Comparison of ENCODE assay signal across 1 cellular context in genomic region chr19:2328401-2329161, GRCh38.
TF ChIP-seq lines count a peak whose summit lies in the region.

LSM7 (minus strand) TSS chr19:2328586; CDS start chr19:2328566, 20 bp downstream.
SPPL2B (plus strand) TSS chr19:2328684; CDS start chr19:2328710, 26 bp downstream.

TF ChIP-seq in HepG2, 621 proteins besides CTCF, POLR2A, EP300 and RAD21 (continued from another document and continues in another):
- peak; percentile 86 for TF ChIP-seq ZHX2 (IDR thresholded peaks at IDR 0.05; ENCODE audit: low read depth)
- no peak for TF ChIP-seq ZHX2 (CRISPR knock-in tag; IDR thresholded peaks at IDR 0.05; ENCODE audit: borderline replicate concordance)
- TF ChIP-seq ZSCAN31 (CRISPR knock-in tag; IDR thresholded peaks at IDR 0.05; ENCODE audit: low read depth) = peak; percentile 44; the same call in 1 of the 2 replicates
- TF ChIP-seq MLLT10 (CRISPR knock-in tag; IDR thresholded peaks at IDR 0.05) = no peak
- peak; percentile 38 for TF ChIP-seq AGO2 (optimal IDR thresholded peaks at IDR 0.05; ENCODE audit: low read depth, low read length)
- 0 out of 2 replicates have a peak, but pooled peaks have one; percentile 48 for TF ChIP-seq SMAD1 (CRISPR knock-in tag; IDR thresholded peaks at IDR 0.05; ENCODE audit: borderline replicate concordance, low read depth)
- TF ChIP-seq GFI1 (CRISPR knock-in tag; IDR thresholded peaks at IDR 0.05; ENCODE audit: borderline replicate concordance) = no peak; the same call in 1 of the 2 replicates
- TF ChIP-seq ZNF530 (CRISPR knock-in tag; IDR thresholded peaks at IDR 0.05; ENCODE audit: low read depth) = no peak
- no peak for TF ChIP-seq MED13 (CRISPR knock-in tag; IDR thresholded peaks at IDR 0.05)
- no peak for TF ChIP-seq ZNF18 (CRISPR knock-in tag; IDR thresholded peaks at IDR 0.05; ENCODE audit: insufficient replicate concordance)
- no peak for TF ChIP-seq SATB2 (CRISPR knock-in tag; IDR thresholded peaks at IDR 0.05)
- peak; percentile 39; the same call in 1 of the 2 replicates for TF ChIP-seq ELF3 (CRISPR knock-in tag; IDR thresholded peaks at IDR 0.05)
- no peak for TF ChIP-seq ZNF605 (CRISPR knock-in tag; IDR thresholded peaks at IDR 0.05)
- no peak for TF ChIP-seq GTF2F1 (IDR thresholded peaks at IDR 0.05; ENCODE audit: low read length)
- TF ChIP-seq XRCC5 (optimal IDR thresholded peaks at IDR 0.05; ENCODE audit: low read length) = no peak
- no peak for TF ChIP-seq ATF7 (IDR thresholded peaks at IDR 0.05)
- no peak for TF ChIP-seq ATF7 (CRISPR knock-in tag; IDR thresholded peaks at IDR 0.05)
- TF ChIP-seq SNAI1 (CRISPR knock-in tag; IDR thresholded peaks at IDR 0.05; ENCODE audit: borderline replicate concordance) = no peak; the same call in 1 of the 2 replicates
- no peak for TF ChIP-seq SP140L (CRISPR knock-in tag; IDR thresholded peaks at IDR 0.05; ENCODE audit: borderline replicate concordance)
- TF ChIP-seq NFE2 (CRISPR knock-in tag; IDR thresholded peaks at IDR 0.05) = no peak
- peak; percentile 95; the same call in 2 of the 3 replicates for TF ChIP-seq MXI1 (IDR thresholded peaks at IDR 0.05; ENCODE audit: borderline replicate concordance, low read depth, low read length)
- TF ChIP-seq MNT (IDR thresholded peaks at IDR 0.05) = peak; percentile 44; the same call in 1 of the 2 replicates
- TF ChIP-seq HINFP (CRISPR knock-in tag; IDR thresholded peaks at IDR 0.05; ENCODE audit: low read depth) = no peak
- TF ChIP-seq ADNP (CRISPR knock-in tag; IDR thresholded peaks at IDR 0.05) = no peak
- no peak for TF ChIP-seq DNMT3B (CRISPR knock-in tag; conservative IDR thresholded peaks at IDR 0.05)
- no peak for TF ChIP-seq FOXP1 (IDR thresholded peaks at IDR 0.05)
- TF ChIP-seq FOXP1 (CRISPR knock-in tag; IDR thresholded peaks at IDR 0.05) = no peak
- no peak for TF ChIP-seq MTA3 (CRISPR knock-in tag; IDR thresholded peaks at IDR 0.05)
- no peak for TF ChIP-seq NR3C1 (CRISPR knock-in tag; IDR thresholded peaks at IDR 0.05)
- TF ChIP-seq HOXA7 (CRISPR knock-in tag; IDR thresholded peaks at IDR 0.05) = no peak
- TF ChIP-seq ZFP91 (CRISPR knock-in tag; IDR thresholded peaks at IDR 0.05; ENCODE audit: borderline replicate concordance) = peak; percentile 77; the same call in 1 of the 2 replicates
- no peak for TF ChIP-seq ZNF598 (CRISPR knock-in tag; IDR thresholded peaks at IDR 0.05; ENCODE audit: borderline replicate concordance)
- no peak for TF ChIP-seq ZNF616 (CRISPR knock-in tag; IDR thresholded peaks at IDR 0.05; ENCODE audit: low read depth)
- TF ChIP-seq ZNF639 (CRISPR knock-in tag; conservative IDR thresholded peaks at IDR 0.05) = 0 out of 2 replicates have a peak, but pooled peaks have one; percentile 36
- TF ChIP-seq FLYWCH1 (CRISPR knock-in tag; IDR thresholded peaks at IDR 0.05) = no peak
- 0 out of 2 replicates have a peak, but pooled peaks have one; percentile 6 for TF ChIP-seq FOXP4 (CRISPR knock-in tag; IDR thresholded peaks at IDR 0.05)
- no peak for TF ChIP-seq ZNF691 (CRISPR knock-in tag; IDR thresholded peaks at IDR 0.05; ENCODE audit: borderline replicate concordance, low read depth)
- TF ChIP-seq ATF5 (CRISPR knock-in tag; IDR thresholded peaks at IDR 0.05; ENCODE audit: low read depth) = no peak
- no peak for TF ChIP-seq NFIC (IDR thresholded peaks at IDR 0.05; ENCODE audit: low read length)
- no peak for TF ChIP-seq ZNF737 (CRISPR knock-in tag; IDR thresholded peaks at IDR 0.05; ENCODE audit: borderline replicate concordance)
- no peak for TF ChIP-seq NCOA5 (CRISPR knock-in tag; IDR thresholded peaks at IDR 0.05)
- peak; percentile 82 for TF ChIP-seq PHF8 (CRISPR knock-in tag; IDR thresholded peaks at IDR 0.05)
- no peak for TF ChIP-seq ZNF570 (CRISPR knock-in tag; IDR thresholded peaks at IDR 0.05; ENCODE audit: borderline replicate concordance)
- TF ChIP-seq ZHX1 (CRISPR knock-in tag; IDR thresholded peaks at IDR 0.05; ENCODE audit: low read depth) = peak; percentile 87
